In genomic region chr4:130901321-130901720, GRCh38 we compare ENCODE assay signal across 8 cellular contexts.
"Had no signal": no experiment of that assay in that cellular context is flagged by ENCODE, and none has a peak within 500 bp of the region (broad histone marks: within the 10 kb centered on the region; RNA-seq: fewer than 3 reads in every experiment).

No MANE protein-coding gene starts in this region.

- H3K9ac ChIP-seq: GM23248 had no signal

- H3K4me3 ChIP-seq: GM23248, HAP-1 had no signal

- H3K9me3 ChIP-seq: HAP-1 had no signal

- H2AFZ ChIP-seq: GM23248 had no signal

- H3K4me1 ChIP-seq: HAP-1 had no signal

- H3K27ac ChIP-seq: GM23248, HL-60 had no signal

- DNase-seq: GM23248, GOT3, H7, HFFc6 had no signal

- H3K36me3 ChIP-seq: HAP-1 had no signal

- ATAC-seq: HCT116, HepG2 had no signal
